25 cellular contexts compared by ENCODE assay signal in the genomic region with DNA sequence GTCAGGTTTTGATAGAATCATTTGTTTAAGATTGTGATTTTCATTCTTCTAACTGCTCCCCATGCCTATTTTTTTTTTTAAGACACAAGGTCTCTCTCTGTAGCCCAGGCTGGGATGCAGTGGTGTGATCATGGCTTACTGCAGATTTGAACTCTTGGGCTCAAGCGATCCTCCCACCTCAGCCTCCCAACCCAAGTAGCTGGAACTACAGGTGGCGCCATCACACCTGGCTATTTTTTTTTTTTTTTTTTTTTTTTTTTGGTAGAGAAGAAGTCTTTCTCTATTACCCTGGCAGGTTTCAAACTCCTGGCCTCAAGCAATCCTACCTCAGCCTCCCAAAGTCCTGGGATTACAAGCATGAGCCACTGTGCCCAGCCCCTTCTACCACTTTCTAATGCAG.
"Had no signal": no experiment of that assay in that cellular context is flagged by ENCODE, and none has a peak within 500 bp of the region (broad histone marks: within the 10 kb centered on the region; RNA-seq: fewer than 3 reads in every experiment).

No MANE protein-coding gene starts in this region.

- H3K4me3 ChIP-seq: esophagus squamous epithelium, gastroesophageal sphincter, heart left ventricle, lower lobe of right lung, mucosa of descending colon, thyroid gland, upper lobe of right lung had no signal

- H3K27ac Mint-ChIP-seq: activated naive CD4-positive, alpha-beta T cell treated with anti-CD3 and anti-CD28 coated beads, Interleukin-2, amount 50 U/mL, for 72 hours; nephron progenitor cell; stimulated activated naive CD8-positive, alpha-beta T cell treated with anti-CD3 and anti-CD28 coated beads, Interleukin-15, Interleukin-2, amounts not matched to agents 100 ng/mL and 50 ng/mL, for 24 hours had no signal

- H3K9me3 ChIP-seq: esophagus squamous epithelium, gastroesophageal sphincter, heart left ventricle, lower lobe of right lung, mucosa of descending colon, thyroid gland, upper lobe of right lung had no signal

- H2AFZ ChIP-seq: parathyroid adenoma had no signal

- H3K4me1 ChIP-seq: esophagus squamous epithelium, gastroesophageal sphincter, lower lobe of right lung, parathyroid adenoma, upper lobe of right lung had no signal

- H3K27me3 ChIP-seq: esophagus squamous epithelium, heart left ventricle, thyroid gland, upper lobe of right lung had no signal

- H3K27ac ChIP-seq: esophagus squamous epithelium, gastroesophageal sphincter, heart left ventricle, lower lobe of right lung, parathyroid adenoma, thyroid gland, upper lobe of right lung had no signal

- H3K9me3 Mint-ChIP-seq: brain, nephron progenitor cell had no signal

- H3K9ac ChIP-seq: parathyroid adenoma had no signal

- ATAC-seq: activated naive CD4-positive, alpha-beta T cell treated with anti-CD3 and anti-CD28 coated beads, Interleukin-2, amount 50 U/mL, for 72 hours; gastroesophageal sphincter; heart left ventricle; lower lobe of right lung; mucosa of descending colon; right cardiac atrium; upper lobe of right lung had no signal

- H3K36me3 Mint-ChIP-seq: activated naive CD4-positive, alpha-beta T cell treated with anti-CD3 and anti-CD28 coated beads, Interleukin-2, amount 50 U/mL, for 72 hours; brain had no signal

- H3K79me2 ChIP-seq: parathyroid adenoma had no signal

- H3K4me1 Mint-ChIP-seq: brain had no signal

- FAIRE-seq: kidney, TTC549 had no signal

- H3K4me3 Mint-ChIP-seq: brain; nephron progenitor cell; stimulated activated naive CD8-positive, alpha-beta T cell treated with anti-CD3 and anti-CD28 coated beads, Interleukin-15, Interleukin-2, amounts not matched to agents 100 ng/mL and 50 ng/mL, for 24 hours had no signal

- H3K36me3 ChIP-seq: esophagus squamous epithelium, gastroesophageal sphincter, heart left ventricle, lower lobe of right lung, thyroid gland, upper lobe of right lung had no signal

- DNase-seq: activated T-cell treated with anti-CD3 and anti-CD28 coated beads, Interleukin-2, amount 50 U/mL, for 1 hour; aorta; caudate nucleus; dermis blood vessel endothelial cell; effector CD8-positive, alpha-beta T cell; esophagus squamous epithelium; heart left ventricle; kidney; lower lobe of right lung; mesendoderm; nephron progenitor cell; nucleus accumbens; right cardiac atrium; stimulated activated CD4-positive, alpha-beta T cell treated with anti-CD3 and anti-CD28 coated beads, Interleukin-12 subunit alpha, Interleukin-12 subunit beta, amount 100 ng/mL, for 4 hours; stimulated activated CD4-positive, alpha-beta T cell treated with anti-CD3 and anti-CD28 coated beads, Interleukin-4, amount 100 ng/mL, for 4 hours; substantia nigra; thyroid gland; upper lobe of right lung had no signal
